Comparison of ENCODE assay signal across 1 cellular context in the genomic region with DNA sequence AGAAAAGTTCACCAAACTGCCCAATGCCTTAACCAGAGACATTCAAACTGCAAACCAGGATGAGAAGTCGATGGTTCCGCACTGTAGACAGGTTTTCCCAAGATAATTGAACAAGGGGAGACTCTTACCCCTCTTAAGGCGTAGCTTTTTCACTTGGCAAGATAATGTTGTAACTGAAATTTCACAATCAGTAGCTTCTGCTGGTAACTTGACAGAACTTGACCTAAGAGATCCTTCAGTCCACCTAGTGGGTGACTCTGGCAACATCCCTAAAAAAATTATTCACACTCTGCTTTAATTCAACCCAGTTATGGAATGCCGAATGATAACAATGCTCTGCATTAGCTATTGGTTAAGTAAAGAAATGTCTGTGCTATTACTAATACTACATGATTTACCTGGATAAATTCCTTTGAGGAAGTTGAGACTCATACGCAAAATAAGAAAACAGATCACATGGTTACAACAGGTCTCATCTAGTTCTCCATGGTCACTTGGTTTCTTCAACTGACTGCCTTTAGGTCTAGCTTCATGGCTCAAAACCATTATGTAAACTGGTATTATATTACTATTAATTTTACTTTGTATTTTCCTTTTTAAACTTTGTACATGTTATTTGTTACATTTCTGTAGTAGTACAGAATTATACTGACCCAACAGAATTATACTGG.
TF ChIP-seq lines count a peak whose summit lies in the region.

No MANE protein-coding gene starts in this region.

TF ChIP-seq in K562, 482 proteins besides CTCF, POLR2A, EP300 and RAD21 (continued from another document and continues in another):
- TF ChIP-seq, protein P1, sequence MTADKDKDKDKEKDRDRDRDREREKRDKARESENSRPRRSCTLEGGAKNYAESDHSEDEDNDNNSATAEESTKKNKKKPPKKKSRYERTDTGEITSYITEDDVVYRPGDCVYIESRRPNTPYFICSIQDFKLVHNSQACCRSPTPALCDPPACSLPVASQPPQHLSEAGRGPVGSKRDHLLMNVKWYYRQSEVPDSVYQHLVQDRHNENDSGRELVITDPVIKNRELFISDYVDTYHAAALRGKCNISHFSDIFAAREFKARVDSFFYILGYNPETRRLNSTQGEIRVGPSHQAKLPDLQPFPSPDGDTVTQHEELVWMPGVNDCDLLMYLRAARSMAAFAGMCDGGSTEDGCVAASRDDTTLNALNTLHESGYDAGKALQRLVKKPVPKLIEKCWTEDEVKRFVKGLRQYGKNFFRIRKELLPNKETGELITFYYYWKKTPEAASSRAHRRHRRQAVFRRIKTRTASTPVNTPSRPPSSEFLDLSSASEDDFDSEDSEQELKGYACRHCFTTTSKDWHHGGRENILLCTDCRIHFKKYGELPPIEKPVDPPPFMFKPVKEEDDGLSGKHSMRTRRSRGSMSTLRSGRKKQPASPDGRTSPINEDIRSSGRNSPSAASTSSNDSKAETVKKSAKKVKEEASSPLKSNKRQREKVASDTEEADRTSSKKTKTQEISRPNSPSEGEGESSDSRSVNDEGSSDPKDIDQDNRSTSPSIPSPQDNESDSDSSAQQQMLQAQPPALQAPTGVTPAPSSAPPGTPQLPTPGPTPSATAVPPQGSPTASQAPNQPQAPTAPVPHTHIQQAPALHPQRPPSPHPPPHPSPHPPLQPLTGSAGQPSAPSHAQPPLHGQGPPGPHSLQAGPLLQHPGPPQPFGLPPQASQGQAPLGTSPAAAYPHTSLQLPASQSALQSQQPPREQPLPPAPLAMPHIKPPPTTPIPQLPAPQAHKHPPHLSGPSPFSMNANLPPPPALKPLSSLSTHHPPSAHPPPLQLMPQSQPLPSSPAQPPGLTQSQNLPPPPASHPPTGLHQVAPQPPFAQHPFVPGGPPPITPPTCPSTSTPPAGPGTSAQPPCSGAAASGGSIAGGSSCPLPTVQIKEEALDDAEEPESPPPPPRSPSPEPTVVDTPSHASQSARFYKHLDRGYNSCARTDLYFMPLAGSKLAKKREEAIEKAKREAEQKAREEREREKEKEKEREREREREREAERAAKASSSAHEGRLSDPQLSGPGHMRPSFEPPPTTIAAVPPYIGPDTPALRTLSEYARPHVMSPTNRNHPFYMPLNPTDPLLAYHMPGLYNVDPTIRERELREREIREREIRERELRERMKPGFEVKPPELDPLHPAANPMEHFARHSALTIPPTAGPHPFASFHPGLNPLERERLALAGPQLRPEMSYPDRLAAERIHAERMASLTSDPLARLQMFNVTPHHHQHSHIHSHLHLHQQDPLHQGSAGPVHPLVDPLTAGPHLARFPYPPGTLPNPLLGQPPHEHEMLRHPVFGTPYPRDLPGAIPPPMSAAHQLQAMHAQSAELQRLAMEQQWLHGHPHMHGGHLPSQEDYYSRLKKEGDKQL (CRISPR knock-in tag; IDR thresholded peaks at IDR 0.05; ENCODE audit: borderline replicate concordance) = no peak
- TF ChIP-seq POLR2H (tag; IDR thresholded peaks at IDR 0.05; ENCODE audit: low read depth) (no peak), PTBP1 (IDR thresholded peaks at IDR 0.05; ENCODE audit: low read depth, low read length) (no peak), ILK (tag; IDR thresholded peaks at IDR 0.05; ENCODE audit: borderline replicate concordance, low read depth) (no peak), RBM22 (IDR thresholded peaks at IDR 0.05; ENCODE audit: low read depth, low read length, poor library complexity, severe bottlenecking) (no peak), POLR2AphosphoS2 (IDR thresholded peaks at IDR 0.05; ENCODE audit: low read length) (no peak), NFE2L1 (tag; IDR thresholded peaks at IDR 0.05; ENCODE audit: borderline replicate concordance, low read depth) (no peak), CSDE1 (IDR thresholded peaks at IDR 0.05) (no peak), ZNF77 (CRISPR knock-in tag; IDR thresholded peaks at IDR 0.05) (no peak), TAL1 (IDR thresholded peaks at IDR 0.05) (no peak), ZNF24 (IDR thresholded peaks at IDR 0.05) (no peak), HNRNPH1 (optimal IDR thresholded peaks at IDR 0.05; ENCODE audit: low read depth, low read length) (no peak), GABPB1 (CRISPR knock-in tag; IDR thresholded peaks at IDR 0.05) (0 out of 2 replicates have a peak, but pooled peaks have one; percentile 48), PHTF2 (CRISPR knock-in tag; IDR thresholded peaks at IDR 0.05) (no peak), MAZ (CRISPR knock-in tag; conservative IDR thresholded peaks at IDR 0.05 in 1 of 2, IDR thresholded peaks at IDR 0.05 in 1 of 2) (no peak), RB1 (IDR thresholded peaks at IDR 0.05; ENCODE audit: low read depth) (no peak), TRIM24 (IDR thresholded peaks at IDR 0.05) (peak in 1 of 2 experiments; percentile 32; a peak in 1 of 4 replicates), NR2F6 (CRISPR knock-in tag; IDR thresholded peaks at IDR 0.05) (no peak), TBL1XR1 (IDR thresholded peaks at IDR 0.05; ENCODE audit: low read length in 2 of 2) (no peak), GTF2E2 (tag; IDR thresholded peaks at IDR 0.05) (no peak), PHF20 (IDR thresholded peaks at IDR 0.05; ENCODE audit: partially characterized antibody) (no peak), SPI1 (IDR thresholded peaks at IDR 0.05; ENCODE audit: borderline replicate concordance, low read depth, low read length) (no peak), TBP (optimal IDR thresholded peaks at IDR 0.05; ENCODE audit: low read depth, low read length) (no peak), TCF7L2 (IDR thresholded peaks at IDR 0.05; ENCODE audit: low read depth, low read length) (no peak), ZC3H11A (IDR thresholded peaks at IDR 0.05; ENCODE audit: low read depth, low read length) (no peak), RBM17 (IDR thresholded peaks at IDR 0.05; ENCODE audit: borderline replicate concordance, low read depth, low read length) (no peak), NFXL1 (CRISPR knock-in tag; IDR thresholded peaks at IDR 0.05) (no peak), GATAD2A (IDR thresholded peaks at IDR 0.05) (no peak), SMARCA4 (IDR thresholded peaks at IDR 0.05) (peak; percentile 25; the same call in 1 of the 2 replicates), ZBTB8A (IDR thresholded peaks at IDR 0.05; ENCODE audit: partially characterized antibody) (no peak)
- TF ChIP-seq, protein P2, sequence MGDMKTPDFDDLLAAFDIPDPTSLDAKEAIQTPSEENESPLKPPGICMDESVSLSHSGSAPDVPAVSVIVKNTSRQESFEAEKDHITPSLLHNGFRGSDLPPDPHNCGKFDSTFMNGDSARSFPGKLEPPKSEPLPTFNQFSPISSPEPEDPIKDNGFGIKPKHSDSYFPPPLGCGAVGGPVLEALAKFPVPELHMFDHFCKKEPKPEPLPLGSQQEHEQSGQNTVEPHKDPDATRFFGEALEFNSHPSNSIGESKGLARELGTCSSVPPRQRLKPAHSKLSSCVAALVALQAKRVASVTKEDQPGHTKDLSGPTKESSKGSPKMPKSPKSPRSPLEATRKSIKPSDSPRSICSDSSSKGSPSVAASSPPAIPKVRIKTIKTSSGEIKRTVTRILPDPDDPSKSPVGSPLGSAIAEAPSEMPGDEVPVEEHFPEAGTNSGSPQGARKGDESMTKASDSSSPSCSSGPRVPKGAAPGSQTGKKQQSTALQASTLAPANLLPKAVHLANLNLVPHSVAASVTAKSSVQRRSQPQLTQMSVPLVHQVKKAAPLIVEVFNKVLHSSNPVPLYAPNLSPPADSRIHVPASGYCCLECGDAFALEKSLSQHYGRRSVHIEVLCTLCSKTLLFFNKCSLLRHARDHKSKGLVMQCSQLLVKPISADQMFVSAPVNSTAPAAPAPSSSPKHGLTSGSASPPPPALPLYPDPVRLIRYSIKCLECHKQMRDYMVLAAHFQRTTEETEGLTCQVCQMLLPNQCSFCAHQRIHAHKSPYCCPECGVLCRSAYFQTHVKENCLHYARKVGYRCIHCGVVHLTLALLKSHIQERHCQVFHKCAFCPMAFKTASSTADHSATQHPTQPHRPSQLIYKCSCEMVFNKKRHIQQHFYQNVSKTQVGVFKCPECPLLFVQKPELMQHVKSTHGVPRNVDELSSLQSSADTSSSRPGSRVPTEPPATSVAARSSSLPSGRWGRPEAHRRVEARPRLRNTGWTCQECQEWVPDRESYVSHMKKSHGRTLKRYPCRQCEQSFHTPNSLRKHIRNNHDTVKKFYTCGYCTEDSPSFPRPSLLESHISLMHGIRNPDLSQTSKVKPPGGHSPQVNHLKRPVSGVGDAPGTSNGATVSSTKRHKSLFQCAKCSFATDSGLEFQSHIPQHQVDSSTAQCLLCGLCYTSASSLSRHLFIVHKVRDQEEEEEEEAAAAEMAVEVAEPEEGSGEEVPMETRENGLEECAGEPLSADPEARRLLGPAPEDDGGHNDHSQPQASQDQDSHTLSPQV (IDR thresholded peaks at IDR 0.05) = peak; percentile 49; the same call in 1 of the 2 replicates
- TF ChIP-seq, protein P3, sequence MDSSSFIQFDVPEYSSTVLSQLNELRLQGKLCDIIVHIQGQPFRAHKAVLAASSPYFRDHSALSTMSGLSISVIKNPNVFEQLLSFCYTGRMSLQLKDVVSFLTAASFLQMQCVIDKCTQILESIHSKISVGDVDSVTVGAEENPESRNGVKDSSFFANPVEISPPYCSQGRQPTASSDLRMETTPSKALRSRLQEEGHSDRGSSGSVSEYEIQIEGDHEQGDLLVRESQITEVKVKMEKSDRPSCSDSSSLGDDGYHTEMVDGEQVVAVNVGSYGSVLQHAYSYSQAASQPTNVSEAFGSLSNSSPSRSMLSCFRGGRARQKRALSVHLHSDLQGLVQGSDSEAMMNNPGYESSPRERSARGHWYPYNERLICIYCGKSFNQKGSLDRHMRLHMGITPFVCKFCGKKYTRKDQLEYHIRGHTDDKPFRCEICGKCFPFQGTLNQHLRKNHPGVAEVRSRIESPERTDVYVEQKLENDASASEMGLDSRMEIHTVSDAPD (CRISPR knock-in tag; IDR thresholded peaks at IDR 0.05) = no peak
- TF ChIP-seq, protein P4, sequence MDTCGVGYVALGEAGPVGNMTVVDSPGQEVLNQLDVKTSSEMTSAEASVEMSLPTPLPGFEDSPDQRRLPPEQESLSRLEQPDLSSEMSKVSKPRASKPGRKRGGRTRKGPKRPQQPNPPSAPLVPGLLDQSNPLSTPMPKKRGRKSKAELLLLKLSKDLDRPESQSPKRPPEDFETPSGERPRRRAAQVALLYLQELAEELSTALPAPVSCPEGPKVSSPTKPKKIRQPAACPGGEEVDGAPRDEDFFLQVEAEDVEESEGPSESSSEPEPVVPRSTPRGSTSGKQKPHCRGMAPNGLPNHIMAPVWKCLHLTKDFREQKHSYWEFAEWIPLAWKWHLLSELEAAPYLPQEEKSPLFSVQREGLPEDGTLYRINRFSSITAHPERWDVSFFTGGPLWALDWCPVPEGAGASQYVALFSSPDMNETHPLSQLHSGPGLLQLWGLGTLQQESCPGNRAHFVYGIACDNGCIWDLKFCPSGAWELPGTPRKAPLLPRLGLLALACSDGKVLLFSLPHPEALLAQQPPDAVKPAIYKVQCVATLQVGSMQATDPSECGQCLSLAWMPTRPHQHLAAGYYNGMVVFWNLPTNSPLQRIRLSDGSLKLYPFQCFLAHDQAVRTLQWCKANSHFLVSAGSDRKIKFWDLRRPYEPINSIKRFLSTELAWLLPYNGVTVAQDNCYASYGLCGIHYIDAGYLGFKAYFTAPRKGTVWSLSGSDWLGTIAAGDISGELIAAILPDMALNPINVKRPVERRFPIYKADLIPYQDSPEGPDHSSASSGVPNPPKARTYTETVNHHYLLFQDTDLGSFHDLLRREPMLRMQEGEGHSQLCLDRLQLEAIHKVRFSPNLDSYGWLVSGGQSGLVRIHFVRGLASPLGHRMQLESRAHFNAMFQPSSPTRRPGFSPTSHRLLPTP (IDR thresholded peaks at IDR 0.05; ENCODE audit: borderline replicate concordance, extremely low read depth, insufficient read length) = no peak
- TF ChIP-seq, protein P5, sequence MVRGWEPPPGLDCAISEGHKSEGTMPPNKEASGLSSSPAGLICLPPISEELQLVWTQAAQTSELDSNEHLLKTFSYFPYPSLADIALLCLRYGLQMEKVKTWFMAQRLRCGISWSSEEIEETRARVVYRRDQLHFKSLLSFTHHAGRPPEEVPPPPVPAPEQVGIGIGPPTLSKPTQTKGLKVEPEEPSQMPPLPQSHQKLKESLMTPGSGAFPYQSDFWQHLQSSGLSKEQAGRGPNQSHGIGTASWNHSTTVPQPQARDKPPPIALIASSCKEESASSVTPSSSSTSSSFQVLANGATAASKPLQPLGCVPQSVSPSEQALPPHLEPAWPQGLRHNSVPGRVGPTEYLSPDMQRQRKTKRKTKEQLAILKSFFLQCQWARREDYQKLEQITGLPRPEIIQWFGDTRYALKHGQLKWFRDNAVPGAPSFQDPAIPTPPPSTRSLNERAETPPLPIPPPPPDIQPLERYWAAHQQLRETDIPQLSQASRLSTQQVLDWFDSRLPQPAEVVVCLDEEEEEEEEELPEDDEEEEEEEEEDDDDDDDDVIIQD (CRISPR knock-in tag; IDR thresholded peaks at IDR 0.05) = no peak
- TF ChIP-seq, protein P6, sequence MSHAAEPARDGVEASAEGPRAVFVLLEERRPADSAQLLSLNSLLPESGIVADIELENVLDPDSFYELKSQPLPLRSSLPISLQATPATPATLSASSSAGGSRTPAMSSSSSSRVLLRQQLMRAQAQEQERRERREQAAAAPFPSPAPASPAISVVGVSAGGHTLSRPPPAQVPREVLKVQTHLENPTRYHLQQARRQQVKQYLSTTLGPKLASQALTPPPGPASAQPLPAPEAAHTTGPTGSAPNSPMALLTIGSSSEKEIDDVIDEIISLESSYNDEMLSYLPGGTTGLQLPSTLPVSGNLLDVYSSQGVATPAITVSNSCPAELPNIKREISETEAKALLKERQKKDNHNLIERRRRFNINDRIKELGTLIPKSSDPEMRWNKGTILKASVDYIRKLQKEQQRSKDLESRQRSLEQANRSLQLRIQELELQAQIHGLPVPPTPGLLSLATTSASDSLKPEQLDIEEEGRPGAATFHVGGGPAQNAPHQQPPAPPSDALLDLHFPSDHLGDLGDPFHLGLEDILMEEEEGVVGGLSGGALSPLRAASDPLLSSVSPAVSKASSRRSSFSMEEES (CRISPR knock-in tag; IDR thresholded peaks at IDR 0.05) = 0 out of 2 replicates have a peak, but pooled peaks have one; percentile 2
- TF ChIP-seq, protein P7, sequence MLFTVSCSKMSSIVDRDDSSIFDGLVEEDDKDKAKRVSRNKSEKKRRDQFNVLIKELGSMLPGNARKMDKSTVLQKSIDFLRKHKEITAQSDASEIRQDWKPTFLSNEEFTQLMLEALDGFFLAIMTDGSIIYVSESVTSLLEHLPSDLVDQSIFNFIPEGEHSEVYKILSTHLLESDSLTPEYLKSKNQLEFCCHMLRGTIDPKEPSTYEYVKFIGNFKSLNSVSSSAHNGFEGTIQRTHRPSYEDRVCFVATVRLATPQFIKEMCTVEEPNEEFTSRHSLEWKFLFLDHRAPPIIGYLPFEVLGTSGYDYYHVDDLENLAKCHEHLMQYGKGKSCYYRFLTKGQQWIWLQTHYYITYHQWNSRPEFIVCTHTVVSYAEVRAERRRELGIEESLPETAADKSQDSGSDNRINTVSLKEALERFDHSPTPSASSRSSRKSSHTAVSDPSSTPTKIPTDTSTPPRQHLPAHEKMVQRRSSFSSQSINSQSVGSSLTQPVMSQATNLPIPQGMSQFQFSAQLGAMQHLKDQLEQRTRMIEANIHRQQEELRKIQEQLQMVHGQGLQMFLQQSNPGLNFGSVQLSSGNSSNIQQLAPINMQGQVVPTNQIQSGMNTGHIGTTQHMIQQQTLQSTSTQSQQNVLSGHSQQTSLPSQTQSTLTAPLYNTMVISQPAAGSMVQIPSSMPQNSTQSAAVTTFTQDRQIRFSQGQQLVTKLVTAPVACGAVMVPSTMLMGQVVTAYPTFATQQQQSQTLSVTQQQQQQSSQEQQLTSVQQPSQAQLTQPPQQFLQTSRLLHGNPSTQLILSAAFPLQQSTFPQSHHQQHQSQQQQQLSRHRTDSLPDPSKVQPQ (CRISPR knock-in tag; IDR thresholded peaks at IDR 0.05; ENCODE audit: borderline replicate concordance) = no peak
